Comparison of ENCODE assay signal across 34 cellular contexts in the genomic region with DNA sequence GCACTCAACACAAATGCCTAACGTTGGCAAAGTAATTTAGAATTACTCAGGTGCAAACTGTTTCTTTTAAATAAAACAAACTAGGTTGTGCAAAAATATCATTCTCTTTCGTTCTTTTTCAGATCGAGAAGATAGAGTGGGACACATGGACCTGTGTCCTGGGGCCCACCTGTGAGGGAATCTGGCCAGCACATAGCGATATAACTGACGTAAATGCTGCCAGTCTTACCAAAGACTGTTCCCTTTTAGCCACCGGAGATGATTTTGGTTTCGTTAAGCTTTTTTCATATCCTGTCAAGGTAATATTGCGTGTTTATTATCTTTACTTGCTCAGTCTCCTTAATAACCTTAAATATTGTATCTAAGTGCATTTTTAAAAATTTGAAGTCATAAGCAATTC.
"Had no signal": no experiment of that assay in that cellular context is flagged by ENCODE, and none has a peak within 500 bp of the region (broad histone marks: within the 10 kb centered on the region; RNA-seq: fewer than 3 reads in every experiment).

No MANE protein-coding gene starts in this region.

- H3K4me2 ChIP-seq: KMS-11 had no signal

- DNase-seq: Karpas-422, Kasumi-1, MG63, MM.1S, MV-4-11, NCI-H1048, NCI-H1092, NCI-H1092 treated with DMSO at 0.1 percent for 48 hours, NCI-H1105, NCI-H1105 treated with DMSO at 0.1 percent for 48 hours, NCI-H1417, NCI-H1417 treated with DMSO at 0.1 percent for 48 hours, NCI-H1436, NCI-H1436 treated with DMSO at 0.1 percent for 48 hours, NCI-H146, NCI-H1694, NCI-H1694 treated with DMSO at 0.1 percent for 48 hours, NCI-H187, NCI-H187 treated with DMSO at 0.1 percent for 48 hours, NCI-H1930, NCI-H2029, NCI-H2029 treated with DMSO at 0.1 percent for 48 hours, NCI-H2081, NCI-H2081 treated with DMSO at 0.1 percent for 48 hours, NCI-H2107, NCI-H2171, NCI-H2171 treated with DMSO at 0.1 percent for 48 hours, NCI-H2227 treated with DMSO at 0.1 percent for 48 hours, NCI-H226, NCI-H345, NCI-H446, NCI-H446 treated with DMSO at 0.1 percent for 48 hours, NCI-H510A had no signal

- H3K4me3 ChIP-seq: MG63 had no signal

- H3K9ac ChIP-seq: KMS-11 had no signal

- H3K27me3 ChIP-seq: MG63 had no signal

- H3K36me3 ChIP-seq: MG63 had no signal

- H3K27ac ChIP-seq: KMS-11 had no signal
